In the genomic region with DNA sequence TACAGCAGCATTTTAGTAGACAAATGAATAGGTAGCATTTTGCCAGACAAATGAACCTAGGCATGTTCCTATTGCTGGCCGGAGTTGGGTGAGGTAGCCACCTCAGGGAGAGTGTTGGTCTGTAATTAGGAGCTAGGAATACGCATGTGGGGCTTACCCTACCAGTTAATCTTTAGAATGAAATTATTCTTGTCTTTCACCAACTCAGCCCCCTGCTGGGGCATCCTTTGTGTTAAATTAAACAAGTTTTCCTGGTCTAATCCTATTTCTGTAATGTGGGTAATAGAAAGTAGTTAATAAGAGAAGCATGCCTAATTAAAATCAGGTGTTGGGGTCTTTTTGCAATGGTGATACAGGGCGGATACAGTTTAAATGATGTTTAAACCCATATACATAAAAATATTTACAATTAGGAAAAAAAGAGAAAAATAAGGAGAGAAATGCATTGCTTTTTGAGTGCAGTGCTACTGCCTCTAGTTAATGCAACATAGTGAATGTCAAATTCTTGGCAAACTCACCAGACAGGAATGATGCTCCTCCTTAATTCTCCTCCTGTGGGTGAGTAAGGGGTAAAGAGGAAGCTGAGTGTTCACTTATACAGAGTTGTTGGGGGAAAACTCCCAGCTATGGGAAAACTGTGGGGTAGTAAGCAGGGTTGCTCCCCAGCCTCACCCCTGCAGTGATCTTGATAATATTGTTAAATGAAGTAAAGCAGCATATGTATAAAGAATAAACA, we compare ENCODE assay signal across 1 cellular context.
TF ChIP-seq lines count a peak whose summit lies in the region.

No MANE protein-coding gene starts in this region.

TF ChIP-seq in IMR-90, 13 proteins besides CTCF, POLR2A, EP300 and RAD21 (continued from another document):
- TF ChIP-seq, protein P1, sequence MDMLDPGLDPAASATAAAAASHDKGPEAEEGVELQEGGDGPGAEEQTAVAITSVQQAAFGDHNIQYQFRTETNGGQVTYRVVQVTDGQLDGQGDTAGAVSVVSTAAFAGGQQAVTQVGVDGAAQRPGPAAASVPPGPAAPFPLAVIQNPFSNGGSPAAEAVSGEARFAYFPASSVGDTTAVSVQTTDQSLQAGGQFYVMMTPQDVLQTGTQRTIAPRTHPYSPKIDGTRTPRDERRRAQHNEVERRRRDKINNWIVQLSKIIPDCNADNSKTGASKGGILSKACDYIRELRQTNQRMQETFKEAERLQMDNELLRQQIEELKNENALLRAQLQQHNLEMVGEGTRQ (IDR thresholded peaks at IDR 0.05; ENCODE audit: low read depth, low read length), result no peak
- no peak for TF ChIP-seq BHLHE40 (IDR thresholded peaks at IDR 0.05; ENCODE audit: low read depth, low read length)
- TF ChIP-seq RFX5 (IDR thresholded peaks at IDR 0.05; ENCODE audit: low read depth, low read length), result no peak
- TF ChIP-seq RCOR1 (IDR thresholded peaks at IDR 0.05; ENCODE audit: insufficient replicate concordance, low read length), result no peak
- TF ChIP-seq, protein P2, sequence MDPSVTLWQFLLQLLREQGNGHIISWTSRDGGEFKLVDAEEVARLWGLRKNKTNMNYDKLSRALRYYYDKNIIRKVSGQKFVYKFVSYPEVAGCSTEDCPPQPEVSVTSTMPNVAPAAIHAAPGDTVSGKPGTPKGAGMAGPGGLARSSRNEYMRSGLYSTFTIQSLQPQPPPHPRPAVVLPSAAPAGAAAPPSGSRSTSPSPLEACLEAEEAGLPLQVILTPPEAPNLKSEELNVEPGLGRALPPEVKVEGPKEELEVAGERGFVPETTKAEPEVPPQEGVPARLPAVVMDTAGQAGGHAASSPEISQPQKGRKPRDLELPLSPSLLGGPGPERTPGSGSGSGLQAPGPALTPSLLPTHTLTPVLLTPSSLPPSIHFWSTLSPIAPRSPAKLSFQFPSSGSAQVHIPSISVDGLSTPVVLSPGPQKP (IDR thresholded peaks at IDR 0.05; ENCODE audit: borderline replicate concordance, low read depth, low read length), result no peak
